Comparison of ENCODE assay signal across 1 cellular context in the genomic region with DNA sequence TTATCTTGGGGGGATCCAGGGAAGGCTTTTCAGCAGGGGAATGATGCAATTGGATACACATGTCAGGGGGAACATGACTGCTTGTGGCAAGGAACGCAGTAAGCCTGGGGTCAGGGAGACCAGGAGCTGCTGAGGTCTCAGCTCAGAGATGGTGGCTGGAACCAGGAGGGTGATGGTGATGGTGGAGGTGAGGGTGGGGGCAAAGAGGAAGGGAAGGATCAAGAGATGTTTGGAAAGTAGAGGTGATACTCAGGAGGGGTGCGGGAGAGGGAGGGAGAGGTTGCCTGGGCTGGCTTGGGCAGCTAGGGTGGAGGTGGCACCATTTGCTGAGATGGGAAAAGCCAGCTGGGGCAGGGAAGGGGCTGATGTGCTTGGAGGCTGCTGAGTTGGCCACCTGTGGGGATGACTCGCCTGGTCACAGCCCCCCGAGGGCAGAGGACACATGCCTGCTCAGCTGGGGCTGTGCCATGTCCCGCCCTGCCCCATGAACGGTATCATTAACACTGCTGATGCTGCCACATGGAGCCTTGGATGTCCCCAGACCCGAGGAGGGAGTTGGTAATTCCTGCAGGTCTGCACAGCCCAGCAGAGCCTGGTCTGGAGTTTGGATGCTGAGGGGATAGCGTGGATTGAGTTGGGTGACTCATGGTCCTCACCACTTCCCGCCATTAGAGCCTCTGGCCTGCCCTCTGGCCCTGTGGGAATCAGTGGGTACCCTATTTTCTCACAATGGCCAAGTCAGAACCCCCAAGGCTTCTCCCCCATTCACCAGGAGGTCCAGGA.
TF ChIP-seq lines count a peak whose summit lies in the region.

No MANE protein-coding gene starts in this region.

TF ChIP-seq in H1, 55 proteins besides CTCF, POLR2A, EP300 and RAD21:
- no peak for TF ChIP-seq EGR1 (IDR thresholded peaks at IDR 0.05; ENCODE audit: borderline replicate concordance, low read depth, low read length)
- TF ChIP-seq FOSL1 (IDR thresholded peaks at IDR 0.05; ENCODE audit: insufficient read depth, low read depth, low read length), result no peak
- TF ChIP-seq CREB1 (IDR thresholded peaks at IDR 0.05), result no peak
- no peak for TF ChIP-seq PHF8 (conservative IDR thresholded peaks at IDR 0.05; ENCODE audit: low read depth, low read length)
- no peak for TF ChIP-seq NRF1 (IDR thresholded peaks at IDR 0.05; ENCODE audit: low read depth, low read length)
- TF ChIP-seq CBX8 (IDR thresholded peaks at IDR 0.05; ENCODE audit: borderline replicate concordance, low read depth, low read length), result no peak
- TF ChIP-seq, protein P1, sequence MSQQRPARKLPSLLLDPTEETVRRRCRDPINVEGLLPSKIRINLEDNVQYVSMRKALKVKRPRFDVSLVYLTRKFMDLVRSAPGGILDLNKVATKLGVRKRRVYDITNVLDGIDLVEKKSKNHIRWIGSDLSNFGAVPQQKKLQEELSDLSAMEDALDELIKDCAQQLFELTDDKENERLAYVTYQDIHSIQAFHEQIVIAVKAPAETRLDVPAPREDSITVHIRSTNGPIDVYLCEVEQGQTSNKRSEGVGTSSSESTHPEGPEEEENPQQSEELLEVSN (IDR thresholded peaks at IDR 0.05), result no peak
- TF ChIP-seq GTF2F1 (IDR thresholded peaks at IDR 0.05; ENCODE audit: borderline replicate concordance, low read depth, low read length), result no peak
- no peak for TF ChIP-seq SIRT6 (IDR thresholded peaks at IDR 0.05; ENCODE audit: low read length)
TF ChIP-seq in H1: peak in this region for 0.
